In genomic region chr19:41510484-41510883, GRCh38 we compare ENCODE assay signal across 39 cellular contexts.
"Had no signal": no experiment of that assay in that cellular context is flagged by ENCODE, and none has a peak within 500 bp of the region (broad histone marks: within the 10 kb centered on the region; RNA-seq: fewer than 3 reads in every experiment).

No MANE protein-coding gene starts in this region.

- H3K4me1 ChIP-seq: adrenal gland, ascending aorta, body of pancreas, breast epithelium had no signal

- FAIRE-seq: astrocyte, bronchial epithelial cell had no signal

- H3K27ac ChIP-seq: adrenal gland, ascending aorta, body of pancreas, brain microvascular endothelial cell, breast epithelium, cardiac muscle cell had no signal

- H3K27ac Mint-ChIP-seq: activated naive CD4-positive, alpha-beta T cell treated with anti-CD3 and anti-CD28 coated beads for 36 hours; activated naive CD4-positive, alpha-beta T cell treated with anti-CD3 and anti-CD28 coated beads, Interleukin-2, amount 10 ng/mL, durations not matched to agents 7 days and 5 days; activated naive CD4-positive, alpha-beta T cell treated with anti-CD3 and anti-CD28 coated beads, Interleukin-2, amount 50 U/mL, for 24 hours; activated naive CD4-positive, alpha-beta T cell treated with anti-CD3 and anti-CD28 coated beads, Interleukin-2, amount 50 U/mL, for 72 hours; activated naive CD8-positive, alpha-beta T cell; activated naive CD8-positive, alpha-beta T cell treated with anti-CD3 and anti-CD28 coated beads for 36 hours; activated naive CD8-positive, alpha-beta T cell treated with anti-CD3 and anti-CD28 coated beads, Interleukin-2, amount 10 ng/mL, durations not matched to agents 7 days and 5 days; activated naive CD8-positive, alpha-beta T cell treated with anti-CD3 and anti-CD28 coated beads, Interleukin-2, amount 50 U/mL, for 24 hours; activated T-cell treated with anti-CD3 and anti-CD28 coated beads, Interleukin-2, amount 50 U/mL, for 24 hours; activated T-cell treated with anti-CD3 and anti-CD28 coated beads, Interleukin-2, amount 50 U/mL, for 72 hours; activated T-helper 1 cell treated with anti-CD3 and anti-CD28 coated beads, Interleukin-12 subunit alpha, Interleukin-12 subunit beta, Interleukin-2, Interleukin-4 antibody, amounts not matched to agents 30 ng/mL and 10 ng/mL and 1 ng/mL, durations not matched to agents 14 hours and 24 hours and 36 hours; activated T-helper 17 cell treated with anti-CD3 and anti-CD28 coated beads, Interleukin-2, amount 50 U/mL, for 72 hours; activated T-helper 2 cell treated with anti-CD3 and anti-CD28 coated beads, Interferon-gamma antibody, Interleukin-2, Interleukin-4, amounts not matched to agents 10 μg/mL and 5 μg/mL and 100 μg/mL, durations not matched to agents 14 hours and 24 hours and 36 hours; brain had no signal

- H3K36me3 Mint-ChIP-seq: activated naive CD4-positive, alpha-beta T cell treated with anti-CD3 and anti-CD28 coated beads, Interleukin-2, amount 10 ng/mL, durations not matched to agents 7 days and 5 days; activated naive CD4-positive, alpha-beta T cell treated with anti-CD3 and anti-CD28 coated beads, Interleukin-2, amount 50 U/mL, for 24 hours; activated naive CD4-positive, alpha-beta T cell treated with anti-CD3 and anti-CD28 coated beads, Interleukin-2, amount 50 U/mL, for 72 hours; activated naive CD8-positive, alpha-beta T cell; activated naive CD8-positive, alpha-beta T cell treated with anti-CD3 and anti-CD28 coated beads for 36 hours; activated naive CD8-positive, alpha-beta T cell treated with anti-CD3 and anti-CD28 coated beads, Interleukin-2, amount 10 ng/mL, durations not matched to agents 7 days and 5 days; brain had no signal

- ATAC-seq: activated naive CD4-positive, alpha-beta T cell treated with anti-CD3 and anti-CD28 coated beads, Interleukin-2, amount 50 U/mL, for 72 hours; activated naive CD8-positive, alpha-beta T cell treated with anti-CD3 and anti-CD28 coated beads, Interleukin-2, amount 50 U/mL, for 24 hours; activated T-cell treated with anti-CD3 and anti-CD28 coated beads, Interleukin-2, amount 50 U/mL, for 4 hours; activated T-cell treated with anti-CD3 and anti-CD28 coated beads, Interleukin-2, amount 50 U/mL, for 72 hours; activated T-helper 17 cell treated with anti-CD3 and anti-CD28 coated beads, Interleukin-2, amount 50 U/mL, for 72 hours; body of pancreas had no signal

- H3K9me3 ChIP-seq: adrenal gland, ascending aorta, body of pancreas, breast epithelium had no signal

- H3K9me3 Mint-ChIP-seq: activated naive CD4-positive, alpha-beta T cell treated with anti-CD3 and anti-CD28 coated beads for 36 hours; activated naive CD4-positive, alpha-beta T cell treated with anti-CD3 and anti-CD28 coated beads, Interleukin-2, amount 10 ng/mL, durations not matched to agents 7 days and 5 days; activated naive CD4-positive, alpha-beta T cell treated with anti-CD3 and anti-CD28 coated beads, Interleukin-2, amount 50 U/mL, for 24 hours; activated naive CD4-positive, alpha-beta T cell treated with anti-CD3 and anti-CD28 coated beads, Interleukin-2, amount 50 U/mL, for 72 hours; activated naive CD8-positive, alpha-beta T cell treated with anti-CD3 and anti-CD28 coated beads, Interleukin-2, amount 10 ng/mL, durations not matched to agents 7 days and 5 days; activated naive CD8-positive, alpha-beta T cell treated with anti-CD3 and anti-CD28 coated beads, Interleukin-2, amount 50 U/mL, for 24 hours; activated T-cell treated with anti-CD3 and anti-CD28 coated beads, Interleukin-2, amount 50 U/mL, for 24 hours; activated T-cell treated with anti-CD3 and anti-CD28 coated beads, Interleukin-2, amount 50 U/mL, for 4 hours; activated T-cell treated with anti-CD3 and anti-CD28 coated beads, Interleukin-2, amount 50 U/mL, for 72 hours; activated T-helper 1 cell treated with anti-CD3 and anti-CD28 coated beads, Interleukin-12 subunit alpha, Interleukin-12 subunit beta, Interleukin-2, Interleukin-4 antibody, amounts not matched to agents 30 ng/mL and 10 ng/mL and 1 ng/mL, durations not matched to agents 14 hours and 24 hours and 36 hours; activated T-helper 17 cell treated with anti-CD3 and anti-CD28 coated beads, Interleukin-2, amount 50 U/mL, for 72 hours; activated T-helper 2 cell treated with anti-CD3 and anti-CD28 coated beads, Interferon-gamma antibody, Interleukin-2, Interleukin-4, amounts not matched to agents 10 μg/mL and 5 μg/mL and 100 μg/mL, durations not matched to agents 14 hours and 24 hours and 36 hours; brain; central memory CD8-positive, alpha-beta T cell had no signal

- H3K27me3 ChIP-seq: ascending aorta, body of pancreas, brain microvascular endothelial cell, cardiac muscle cell had no signal

- H3K4me3 ChIP-seq: adrenal gland, ascending aorta, body of pancreas, breast epithelium, cardiac muscle cell had no signal

- H3K4me1 Mint-ChIP-seq: activated naive CD4-positive, alpha-beta T cell treated with anti-CD3 and anti-CD28 coated beads, Interleukin-2, amount 10 ng/mL, durations not matched to agents 7 days and 5 days; activated naive CD4-positive, alpha-beta T cell treated with anti-CD3 and anti-CD28 coated beads, Interleukin-2, amount 50 U/mL, for 24 hours; activated naive CD8-positive, alpha-beta T cell treated with anti-CD3 and anti-CD28 coated beads for 36 hours; activated naive CD8-positive, alpha-beta T cell treated with anti-CD3 and anti-CD28 coated beads, Interleukin-2, amount 10 ng/mL, durations not matched to agents 7 days and 5 days; activated naive CD8-positive, alpha-beta T cell treated with anti-CD3 and anti-CD28 coated beads, Interleukin-2, amount 50 U/mL, for 24 hours; activated T-helper 17 cell treated with anti-CD3 and anti-CD28 coated beads, Interleukin-2, amount 50 U/mL, for 72 hours; brain; central memory CD8-positive, alpha-beta T cell had no signal

- DNase-seq: activated effector memory CD4-positive, alpha-beta T cell treated with anti-CD3 and anti-CD28 coated beads, Interleukin-2, amount 50 U/mL, for 16 hours; activated effector memory CD4-positive, alpha-beta T cell treated with Interleukin-2 at 50 U/mL for 16 hours; activated gamma-delta T cell; activated gamma-delta T cell treated with Interleukin-2 at 50 U/mL for 16 hours; activated naive CD4-positive, alpha-beta T cell; activated naive CD4-positive, alpha-beta T cell treated with anti-CD3 and anti-CD28 coated beads for 36 hours; activated naive CD4-positive, alpha-beta T cell treated with anti-CD3 and anti-CD28 coated beads, Interleukin-2, amount 10 ng/mL, durations not matched to agents 7 days and 5 days; activated naive CD4-positive, alpha-beta T cell treated with anti-CD3 and anti-CD28 coated beads, Interleukin-2, amount 50 U/mL, for 16 hours; activated naive CD4-positive, alpha-beta T cell treated with Interleukin-2 at 50 U/mL for 16 hours; activated naive CD8-positive, alpha-beta T cell treated with anti-CD3 and anti-CD28 coated beads for 36 hours; activated naive CD8-positive, alpha-beta T cell treated with anti-CD3 and anti-CD28 coated beads, Interleukin-2, amount 10 ng/mL, durations not matched to agents 7 days and 5 days; activated naive CD8-positive, alpha-beta T cell treated with anti-CD3 and anti-CD28 coated beads, Interleukin-2, amount 50 U/mL, for 24 hours; activated T-cell treated with anti-CD3 and anti-CD28 coated beads, Interleukin-2, amount 50 U/mL, for 24 hours; activated T-cell treated with anti-CD3 and anti-CD28 coated beads, Interleukin-2, amount 50 U/mL, for 4 hours; activated T-cell treated with anti-CD3 and anti-CD28 coated beads, Interleukin-2, amount 50 U/mL, for 48 hours; activated T-cell treated with anti-CD3 and anti-CD28 coated beads, Interleukin-2, amount 50 U/mL, for 72 hours; adrenal gland; amniotic stem cell; amygdala; anterior cingulate cortex; aorta; body of pancreas; brain microvascular endothelial cell; caudate nucleus; central memory CD4-positive, alpha-beta T cell; cerebellar nuclear complex had no signal

- H3K4me3 Mint-ChIP-seq: activated naive CD4-positive, alpha-beta T cell treated with anti-CD3 and anti-CD28 coated beads for 36 hours; activated naive CD4-positive, alpha-beta T cell treated with anti-CD3 and anti-CD28 coated beads, Interleukin-2, amount 10 ng/mL, durations not matched to agents 7 days and 5 days; activated naive CD4-positive, alpha-beta T cell treated with anti-CD3 and anti-CD28 coated beads, Interleukin-2, amount 50 U/mL, for 24 hours; activated naive CD8-positive, alpha-beta T cell; activated naive CD8-positive, alpha-beta T cell treated with anti-CD3 and anti-CD28 coated beads for 36 hours; activated naive CD8-positive, alpha-beta T cell treated with anti-CD3 and anti-CD28 coated beads, Interleukin-2, amount 10 ng/mL, durations not matched to agents 7 days and 5 days; activated naive CD8-positive, alpha-beta T cell treated with anti-CD3 and anti-CD28 coated beads, Interleukin-2, amount 50 U/mL, for 24 hours; activated T-cell treated with anti-CD3 and anti-CD28 coated beads, Interleukin-2, amount 50 U/mL, for 24 hours; activated T-cell treated with anti-CD3 and anti-CD28 coated beads, Interleukin-2, amount 50 U/mL, for 4 hours; activated T-cell treated with anti-CD3 and anti-CD28 coated beads, Interleukin-2, amount 50 U/mL, for 72 hours; activated T-helper 1 cell treated with anti-CD3 and anti-CD28 coated beads, Interleukin-12 subunit alpha, Interleukin-12 subunit beta, Interleukin-2, Interleukin-4 antibody, amounts not matched to agents 30 ng/mL and 10 ng/mL and 1 ng/mL, durations not matched to agents 14 hours and 24 hours and 36 hours; activated T-helper 17 cell treated with anti-CD3 and anti-CD28 coated beads, Interleukin-2, amount 50 U/mL, for 72 hours; brain; central memory CD8-positive, alpha-beta T cell had no signal

- H3K36me3 ChIP-seq: adrenal gland, ascending aorta, brain microvascular endothelial cell, breast epithelium, cardiac muscle cell had no signal
